ENCODE assay signal across 1 cellular context in the genomic region with DNA sequence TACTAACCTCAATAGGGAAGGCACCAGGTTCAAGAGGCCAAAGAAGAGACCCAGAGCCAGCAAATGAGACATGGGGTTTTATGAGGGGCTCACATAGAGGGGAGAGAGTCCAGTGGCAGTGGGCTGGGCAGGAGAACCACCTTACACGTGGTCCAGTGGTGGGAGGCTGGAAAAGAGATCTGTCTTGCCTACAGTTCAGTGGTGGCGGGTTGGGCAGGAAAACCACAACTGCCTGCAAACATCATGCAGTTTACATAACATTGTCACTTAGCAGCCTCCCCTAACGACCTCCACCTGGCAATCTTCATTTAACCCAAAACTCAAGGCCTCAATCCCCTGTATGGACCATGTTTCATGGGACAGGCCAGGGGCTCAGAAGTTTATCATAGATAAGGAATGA.
TF ChIP-seq lines count a peak whose summit lies in the region.

No MANE protein-coding gene starts in this region.

TF ChIP-seq in GM23338, 12 proteins besides CTCF, POLR2A, EP300 and RAD21:
- TF ChIP-seq ZNF114 (CRISPR knock-in tag; IDR thresholded peaks at IDR 0.05) (no peak), STAT1 (IDR thresholded peaks at IDR 0.05; ENCODE audit: unreplicated experiment) (no peak)
